In genomic region chr9:97038909-97039781, GRCh38 we compare ENCODE assay signal across 8 cellular contexts. TPM values are rescaled to one million over a fixed set of nuclear protein-coding genes. Genes with fewer than 3 reads are reported as not detected.
DNase-seq lines count a peak whose midpoint lies in the region; ATAC-seq lines count a peak whose summit lies in the region.

Gene CTSV, minus strand, starts transcription at chr9:97039142. Its CDS starts 1,099 bp downstream, at chr9:97038043.

- H3K4me1 Mint-ChIP-seq in activated CD4-positive, alpha-beta memory T cell treated with anti-CD3 and anti-CD28 coated beads for 36 hours (ENCODE audit: low read depth), result peaks cover 2% of the 10 kb centered on the region

- H3K9me3 Mint-ChIP-seq in activated CD4-positive, alpha-beta memory T cell treated with anti-CD3 and anti-CD28 coated beads for 36 hours, result no peaks in the 10 kb centered on the region

- CTCF ChIA-PET in activated CD4-positive, alpha-beta memory T cell treated with anti-CD3 and anti-CD28 coated beads for 36 hours (lab: Charles Lee), result interaction anchor here (1.1 kb wide), 1 partner anchor 183 kb away, joined by 4 read pairs; no protein-coding TSS in a partner anchor

- peak within 1 kb of the TSS; percentile 67 for H3K4me3 ChIP-seq in ectodermal cell (ENCODE audit: insufficient read depth, low read depth, low read length)

- intact Hi-C loops in activated CD4-positive, alpha-beta memory T cell treated with anti-CD3 and anti-CD28 coated beads for 36 hours (cut with micrococcal nuclease), result no loop called here

- 2% methylated on average over 59 to 60 of the region's 60 CpGs for WGBS in ectodermal cell, 2 experiments

- peaks cover 5% of the 10 kb centered on the region for H3K36me3 ChIP-seq in ectodermal cell (ENCODE audit: control insufficient read depth, insufficient read depth, low read length)

- peaks cover 39% of the 10 kb centered on the region for H3K27me3 Mint-ChIP-seq in activated CD4-positive, alpha-beta memory T cell treated with anti-CD3 and anti-CD28 coated beads for 36 hours

- POLR2A ChIA-PET in activated CD4-positive, alpha-beta memory T cell treated with anti-CD3 and anti-CD28 coated beads for 36 hours (lab: Charles Lee), result interaction anchor here (1.5 kb wide), 1 partner anchor 26 kb away, joined by 5 read pairs; no protein-coding TSS in a partner anchor

- peaks cover 6% of the 10 kb centered on the region for H3K4me1 ChIP-seq in ectodermal cell (ENCODE audit: control insufficient read depth, insufficient read depth, low read length)

- peak within 1 kb of the TSS; percentile 64 for H3K27ac ChIP-seq in ectodermal cell (ENCODE audit: insufficient read depth, low read depth, low read length, poor library complexity, severe bottlenecking)

- DNase-seq in AG20443 (ENCODE audit: low spot score) (peak; percentile 96), NCI-H526 treated with DMSO at 0.1 percent for 48 hours (lab: John Stamatoyannopoulos, UW) (peak; percentile 53), lung microvascular endothelial cell (ENCODE audit: low read depth in 2 of 2) (peak; percentile 83)
- DNase-seq in activated CD4-positive, alpha-beta memory T cell treated with anti-CD3 and anti-CD28 coated beads for 36 hours, result peak; percentile 89
- DNase-seq in stimulated activated CD4-positive, alpha-beta T cell treated with anti-CD3 and anti-CD28 coated beads, TNF-alpha, amount 100 ng/mL, for 24 hours (ENCODE audit: low read depth in 3 of 3), result peak; percentile 53 to 87 (median 70)

- H3K9me3 ChIP-seq in ectodermal cell (ENCODE audit: control insufficient read depth, low read length), result peaks cover 2% of the 10 kb centered on the region

- peak within 1 kb of the TSS; percentile 78 for H3K4me3 Mint-ChIP-seq in activated CD4-positive, alpha-beta memory T cell treated with anti-CD3 and anti-CD28 coated beads for 36 hours

- no peaks in the 10 kb centered on the region for H3K36me3 Mint-ChIP-seq in activated CD4-positive, alpha-beta memory T cell treated with anti-CD3 and anti-CD28 coated beads for 36 hours

- no peak within 1 kb of the TSS for H3K27ac Mint-ChIP-seq in activated CD4-positive, alpha-beta memory T cell treated with anti-CD3 and anti-CD28 coated beads for 36 hours

- ATAC-seq in GM19324 (IDR thresholded peaks at IDR 0.05; ENCODE audit: low FRiP score, unreplicated experiment) (peak; percentile 80), HG03457 (IDR thresholded peaks at IDR 0.05; ENCODE audit: unreplicated experiment) (peak; percentile 90)

- peaks cover 10% of the 10 kb centered on the region for H3K27me3 ChIP-seq in ectodermal cell (ENCODE audit: control insufficient read depth, insufficient read depth, low read length, poor library complexity, severe bottlenecking)

RNA-seq across cellular contexts. Expression of gene CTSV, which starts in this region (rescaled TPM):
- 1 to 10 TPM; 1.1 to 1.4 TPM for total RNA-seq in activated CD4-positive, alpha-beta memory T cell treated with anti-CD3 and anti-CD28 coated beads for 36 hours
- polyA plus RNA-seq in ectodermal cell (2013, experiment 1 of 4), result 68.7 TPM
- 72.7 TPM for polyA plus RNA-seq in ectodermal cell (2013, experiment 2 of 4)
- polyA plus RNA-seq in ectodermal cell (2013, experiment 3 of 4), result 49.6 TPM
- polyA plus RNA-seq in ectodermal cell (2013, experiment 4 of 4), result 52.3 TPM
- 0.20 and 1.1 TPM in 2 replicates for total RNA-seq in lung microvascular endothelial cell

Comparison
In these comparisons a context has a peak if more than half of its experiments do, and no peak if none do; other contexts are left out.
1. Peak in every context shown above with its lines: DNase-seq, ATAC-seq, H3K4me3 ChIP-seq and H3K27ac ChIP-seq.